ENCODE assay signal across 19 cellular contexts in the genomic region with DNA sequence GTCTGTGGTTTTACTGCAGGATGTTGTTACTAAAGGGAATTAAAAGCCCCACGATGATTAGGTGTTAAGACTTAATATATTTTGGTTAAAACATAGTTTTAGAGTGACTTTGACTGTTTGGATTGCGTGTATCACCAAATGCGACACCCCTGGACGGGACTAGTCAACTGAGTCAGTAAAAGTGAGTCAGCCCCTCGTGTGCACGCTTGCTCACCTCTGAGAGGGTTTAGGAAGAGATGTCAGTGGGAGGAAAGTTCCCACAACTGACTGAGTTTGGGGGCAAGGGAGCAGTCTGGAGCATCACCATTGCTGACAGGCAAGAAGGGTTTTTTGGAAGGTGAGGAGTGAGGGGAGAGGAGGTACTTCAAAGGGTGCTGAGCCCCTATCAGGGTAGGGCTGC. TPM values are rescaled to one million over a fixed set of nuclear protein-coding genes. Genes with fewer than 3 reads are reported as not detected.
"Had no signal": no experiment of that assay in that cellular context is flagged by ENCODE, and none has a peak within 500 bp of the region (broad histone marks: within the 10 kb centered on the region; RNA-seq: fewer than 3 reads in every experiment).

No MANE protein-coding gene starts in this region.

- H3K4me3 ChIP-seq: heart left ventricle, left lung, psoas muscle, testis had no signal

- DNase-seq: activated CD4-positive, alpha-beta T cell treated with anti-CD3 and anti-CD28 coated beads for 36 hours; activated CD8-positive, alpha-beta memory T cell treated with anti-CD3 and anti-CD28 coated beads, Interleukin-2, amount 50 U/mL, for 48 hours; activated CD8-positive, alpha-beta T cell treated with anti-CD3 and anti-CD28 coated beads for 36 hours; activated naive CD4-positive, alpha-beta T cell; effector memory CD4-positive, alpha-beta T cell; foreskin melanocyte; heart left ventricle; left lung; mesendoderm; psoas muscle; stimulated activated CD4-positive, alpha-beta T cell treated with anti-CD3 and anti-CD28 coated beads, Interleukin-4, amount 100 ng/mL, for 1 hour; stimulated activated CD8-positive, alpha-beta memory T cell treated with anti-CD3 and anti-CD28 coated beads, Interleukin-4, amount 100 ng/mL, for 48 hours; T-cell; T1000; testis had no signal

- ATAC-seq: activated CD4-positive, alpha-beta T cell treated with anti-CD3 and anti-CD28 coated beads for 36 hours; activated CD8-positive, alpha-beta T cell treated with anti-CD3 and anti-CD28 coated beads for 36 hours; esophagus mucosa; heart left ventricle; left lung; psoas muscle; sciatic nerve; T-cell had no signal

RNA-seq across cellular contexts. Expression of gene DMRT3, which starts 14.4 kb away (rescaled TPM):
- total RNA-seq: activated CD4-positive, alpha-beta T cell treated with anti-CD3 and anti-CD28 coated beads for 36 hours; activated CD8-positive, alpha-beta T cell treated with anti-CD3 and anti-CD28 coated beads for 36 hours; esophagus mucosa; left lung; osteoblast; T-cell; ureter had no signal
